In genomic region chr6:25660512-25660911, GRCh38 we compare ENCODE assay signal across 1 cellular context.
TF ChIP-seq lines count a peak whose summit lies in the region.

No MANE protein-coding gene starts in this region.

TF ChIP-seq in K562, 482 proteins besides CTCF, POLR2A, EP300 and RAD21 (continued from another document):
- TF ChIP-seq SIN3A (IDR thresholded peaks at IDR 0.05; ENCODE audit: borderline replicate concordance in 2 of 2, control insufficient read depth in 1 of 2, low read depth in 2 of 2, low read length in 2 of 2) (no peak), MYC (IDR thresholded peaks at IDR 0.05; ENCODE audit: low read depth, low read length) (no peak), MYC (CRISPR knock-in tag; IDR thresholded peaks at IDR 0.05; ENCODE audit: borderline replicate concordance, low read depth) (no peak), FOXK1 (CRISPR knock-in tag; IDR thresholded peaks at IDR 0.05; ENCODE audit: borderline replicate concordance) (no peak), ATF3 (IDR thresholded peaks at IDR 0.05) (peak; percentile 79), ATF3 (CRISPR knock-in tag; conservative IDR thresholded peaks at IDR 0.05) (no peak), FOXJ3 (CRISPR knock-in tag; IDR thresholded peaks at IDR 0.05) (no peak), ZNF699 (CRISPR knock-in tag; IDR thresholded peaks at IDR 0.05; ENCODE audit: insufficient replicate concordance) (no peak), EHMT2 (IDR thresholded peaks at IDR 0.05) (peak; percentile 25; the same call in 1 of the 2 replicates), EGR1 (conservative IDR thresholded peaks at IDR 0.05) (peak; percentile 53), SMARCA5 (IDR thresholded peaks at IDR 0.05) (no peak), BCL6 (CRISPR knock-in tag; IDR thresholded peaks at IDR 0.05) (no peak), JUND (IDR thresholded peaks at IDR 0.05; ENCODE audit: borderline replicate concordance, low read depth, low read length) (peak; percentile 83), JUND (tag; IDR thresholded peaks at IDR 0.05; ENCODE audit: borderline replicate concordance, low read depth, low read length) (peak; percentile 91), KDM4B (IDR thresholded peaks at IDR 0.05; ENCODE audit: borderline replicate concordance in 2 of 2, low read depth in 1 of 2) (no peak), KAT2B (IDR thresholded peaks at IDR 0.05; ENCODE audit: low read depth, low read length) (no peak), SMARCA4 (IDR thresholded peaks at IDR 0.05) (0 out of 2 replicates have a peak, but pooled peaks have one; percentile 28), BHLHE40 (IDR thresholded peaks at IDR 0.05; ENCODE audit: low read length) (peak; percentile 43; the same call in 1 of the 2 replicates), ZNF644 (tag; IDR thresholded peaks at IDR 0.05; ENCODE audit: low read depth) (no peak), POLR2H (tag; IDR thresholded peaks at IDR 0.05; ENCODE audit: low read depth) (no peak), HNRNPL (IDR thresholded peaks at IDR 0.05; ENCODE audit: low read depth, low read length) (no peak), ZC3H8 (IDR thresholded peaks at IDR 0.05) (no peak), SMAD2 (IDR thresholded peaks at IDR 0.05; ENCODE audit: low read depth, low read length) (no peak), HMBOX1 (IDR thresholded peaks at IDR 0.05) (peak; percentile 68; the same call in 1 of the 2 replicates), MTA1 (IDR thresholded peaks at IDR 0.05; ENCODE audit: borderline replicate concordance) (no peak), ZNF589 (CRISPR knock-in tag; IDR thresholded peaks at IDR 0.05; ENCODE audit: low read depth) (no peak), TCF7L2 (IDR thresholded peaks at IDR 0.05; ENCODE audit: low read depth, low read length) (no peak), ASH1L (IDR thresholded peaks at IDR 0.05; ENCODE audit: borderline replicate concordance, low read depth, partially characterized antibody) (no peak), PRMT5 (CRISPR knock-in tag; IDR thresholded peaks at IDR 0.05) (no peak), NFE2 (IDR thresholded peaks at IDR 0.05; ENCODE audit: low read depth) (peak; percentile 69), SIN3B (IDR thresholded peaks at IDR 0.05; ENCODE audit: low read depth) (no peak), JUN (IDR thresholded peaks at IDR 0.05; ENCODE audit: borderline replicate concordance, low read depth, low read length) (peak; percentile 70; the same call in 1 of the 2 replicates), JUN (CRISPR knock-in tag; IDR thresholded peaks at IDR 0.05; ENCODE audit: borderline replicate concordance) (no peak), EP400 (IDR thresholded peaks at IDR 0.05) (no peak), RNF2 (IDR thresholded peaks at IDR 0.05) (no peak), NR3C1 (CRISPR knock-in tag; IDR thresholded peaks at IDR 0.05) (no peak), MLX (CRISPR knock-in tag; conservative IDR thresholded peaks at IDR 0.05) (no peak), FIP1L1 (IDR thresholded peaks at IDR 0.05; ENCODE audit: low read depth, low read length, poor library complexity, severe bottlenecking) (no peak), ZNF277 (CRISPR knock-in tag; IDR thresholded peaks at IDR 0.05; ENCODE audit: borderline replicate concordance) (no peak), CBX3 (IDR thresholded peaks at IDR 0.05; ENCODE audit: borderline replicate concordance in 1 of 2, low read length in 2 of 2) (no peak), MTF1 (CRISPR knock-in tag; IDR thresholded peaks at IDR 0.05; ENCODE audit: borderline replicate concordance) (no peak), ZNF282 (CRISPR knock-in tag; IDR thresholded peaks at IDR 0.05) (no peak), FOSL1 (tag; conservative IDR thresholded peaks at IDR 0.05) (peak; percentile 92), CREM (IDR thresholded peaks at IDR 0.05; ENCODE audit: low read depth) (0 out of 2 replicates have a peak, but pooled peaks have one; percentile 20), GTF2E2 (tag; IDR thresholded peaks at IDR 0.05) (no peak), RBM39 (optimal IDR thresholded peaks at IDR 0.05; ENCODE audit: low read depth, low read length) (no peak), ZNF561 (CRISPR knock-in tag; conservative IDR thresholded peaks at IDR 0.05) (no peak), GABPB1 (CRISPR knock-in tag; IDR thresholded peaks at IDR 0.05) (no peak), STAT5A (IDR thresholded peaks at IDR 0.05; ENCODE audit: borderline replicate concordance, low read length) (no peak), MEF2A (IDR thresholded peaks at IDR 0.05; ENCODE audit: control insufficient read depth, low read depth, low read length) (no peak)
